In genomic region chr19:32550666-32551065, GRCh38 we compare ENCODE assay signal across 18 cellular contexts. TPM values are rescaled to one million over a fixed set of nuclear protein-coding genes. Genes with fewer than 3 reads are reported as not detected.
DNase-seq lines count a peak whose midpoint lies in the region; ATAC-seq and TF ChIP-seq lines count a peak whose summit lies in the region.
"Had no signal": no experiment of that assay in that cellular context is flagged by ENCODE, and none has a peak within 500 bp of the region (broad histone marks: within the 10 kb centered on the region; RNA-seq: fewer than 3 reads in every experiment).

No MANE protein-coding gene starts in this region.

- TF ChIP-seq POLR2A in gastroesophageal sphincter (IDR thresholded peaks at IDR 0.05): no peak

- H3K4me1 ChIP-seq in gastroesophageal sphincter: no peaks in the 10 kb centered on the region

- TF ChIP-seq EP300 in gastroesophageal sphincter (IDR thresholded peaks at IDR 0.05): no peak

- H3K4me3 ChIP-seq in gastroesophageal sphincter: no peak overlapping the region
- H3K4me3 ChIP-seq: MG63 had no signal

- DNase-seq in NCI-H345 (lab: John Stamatoyannopoulos, UW) (peak; percentile 18), NCI-H345 treated with DMSO at 0.1 percent for 48 hours (lab: John Stamatoyannopoulos, UW; ENCODE audit: unreplicated experiment) (no peak), Ammon's horn (ENCODE audit: low spot score) (peak; percentile 42), NCI-H1694 treated with DMSO at 0.1 percent for 48 hours (lab: John Stamatoyannopoulos, UW) (peak; percentile 98), inferior parietal cortex (ENCODE audit: extremely low spot score) (peak; percentile 51), amniotic stem cell (lab: John Stamatoyannopoulos, UW) (no peak)
- DNase-seq: DND-41; H7; Kasumi-1; MG63; NCI-H1417; NCI-H2029; NCI-H510A; NK-92 treated with Interleukin-12 subunit alpha and Interleukin-12 subunit beta, amount 100 ng/mL, for 24 hours; SIG-M5; T-cell had no signal

- no peaks in the 10 kb centered on the region for H3K27me3 ChIP-seq in gastroesophageal sphincter
- H3K27me3 ChIP-seq: MG63 had no signal

- 59 to 63% methylated on average over 5 of the region's 5 CpGs for WGBS in gastroesophageal sphincter (ENCODE audit: low coverage in 1 of 2), 2 donors

- ATAC-seq in HG03442 (IDR thresholded peaks at IDR 0.05; ENCODE audit: unreplicated experiment): no peak
- ATAC-seq in gastroesophageal sphincter: no peak
- ATAC-seq: T-cell had no signal

- H3K36me3 ChIP-seq in gastroesophageal sphincter: no peaks in the 10 kb centered on the region
- H3K36me3 ChIP-seq: MG63 had no signal

- H3K27ac ChIP-seq in gastroesophageal sphincter: no peak overlapping the region

- H3K9me3 ChIP-seq in gastroesophageal sphincter: no peaks in the 10 kb centered on the region
- H3K9me3 ChIP-seq: MG63 had no signal

- TF ChIP-seq CTCF in gastroesophageal sphincter (IDR thresholded peaks at IDR 0.05): no peak

RNA-seq across cellular contexts. Expression of gene PDCD5, which starts 30.3 kb away (rescaled TPM):
- total RNA-seq in gastroesophageal sphincter: 100 to 1,000 TPM; 115 to 197 (median 132) TPM

Comparison
In these comparisons a context has a peak if more than half of its experiments do, and no peak if none do; other contexts are left out.
1. DNase-seq: peak in NCI-H345 (single experiment), Ammon's horn (single experiment), NCI-H1694 treated with DMSO at 0.1 percent for 48 hours (single experiment) and inferior parietal cortex (single experiment); none in NCI-H345 treated with DMSO at 0.1 percent for 48 hours (single experiment) and amniotic stem cell (single experiment).